ENCODE assay signal across 1 cellular context in genomic region chr1:23558872-23559135, GRCh38.
TF ChIP-seq lines count a peak whose summit lies in the region.

No MANE protein-coding gene starts in this region.

TF ChIP-seq in H1, 55 proteins besides CTCF, POLR2A, EP300 and RAD21:
- TF ChIP-seq EZH2 (IDR thresholded peaks at IDR 0.05; ENCODE audit: low read depth, low read length, severe bottlenecking): no peak
- TF ChIP-seq ATF2 (IDR thresholded peaks at IDR 0.05; ENCODE audit: low read length): peak; percentile 50; the same call in 1 of the 2 replicates
- TF ChIP-seq SAP30 (IDR thresholded peaks at IDR 0.05; ENCODE audit: insufficient read depth, insufficient replicate concordance, low read length): peak; percentile 77
